In the genomic region with DNA sequence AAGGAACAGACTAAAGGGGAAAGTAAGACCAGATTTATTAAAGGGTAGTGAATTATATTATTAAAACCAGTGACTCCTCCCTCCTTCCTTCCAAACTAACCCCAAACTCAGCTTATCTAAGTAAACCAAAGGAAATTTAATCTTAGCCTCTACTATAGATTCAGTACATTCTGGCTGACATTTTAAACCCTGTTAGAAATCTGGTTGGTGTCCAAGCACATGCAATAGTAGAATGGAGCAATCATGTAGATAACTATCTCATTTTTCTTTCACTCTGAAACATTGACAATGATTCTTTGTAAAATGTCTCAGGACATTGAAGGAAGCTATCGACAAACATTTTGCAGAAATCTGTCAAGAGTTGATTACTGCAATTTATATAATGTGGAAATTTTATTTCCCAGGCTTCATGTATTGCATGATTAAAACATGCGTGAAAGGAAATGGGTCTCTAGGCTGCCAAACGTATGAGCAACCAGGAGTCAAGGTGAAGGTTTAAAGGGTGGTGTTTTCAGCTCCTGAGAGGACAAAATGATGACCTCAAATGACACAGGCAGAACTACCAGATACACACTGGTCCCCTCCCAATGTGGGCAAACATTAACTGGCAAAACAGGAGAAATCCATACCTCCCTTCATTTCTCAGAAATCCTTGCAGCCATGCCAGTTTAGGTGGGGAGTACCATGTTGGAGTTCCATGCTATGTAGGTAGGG, we compare ENCODE assay signal across 24 cellular contexts. TPM values are rescaled to one million over a fixed set of nuclear protein-coding genes. Genes with fewer than 3 reads are reported as not detected.
DNase-seq lines count a peak whose midpoint lies in the region; FAIRE-seq and TF ChIP-seq lines count a peak whose summit lies in the region.
"Had no signal": no experiment of that assay in that cellular context is flagged by ENCODE, and none has a peak within 500 bp of the region (broad histone marks: within the 10 kb centered on the region; RNA-seq: fewer than 3 reads in every experiment).

No MANE protein-coding gene starts in this region.

- H3K9me3 Mint-ChIP-seq in T-helper 1 cell treated with Interleukin-12 subunit alpha and Interleukin-12 subunit beta and Interleukin-4 antibody, amounts not matched to agents 30 μg/mL and 1 μg/mL, for 36 hours = no peaks in the 10 kb centered on the region
- H3K9me3 Mint-ChIP-seq in activated naive CD8-positive, alpha-beta T cell (ENCODE audit: low read depth) = no peaks in the 10 kb centered on the region

- H3K27me3 ChIP-seq in effector memory CD4-positive, alpha-beta T cell (replicated peaks; ENCODE audit: control insufficient read depth, insufficient read depth, low read length, poor library complexity, severe bottlenecking) = no peaks in the 10 kb centered on the region
- H3K27me3 ChIP-seq: SJCRH30, transverse colon had no signal

- H3K4me3 ChIP-seq in effector memory CD4-positive, alpha-beta T cell (ENCODE audit: insufficient read depth, low read depth, low read length, poor library complexity, severe bottlenecking) = no peak overlapping the region
- H3K4me3 ChIP-seq: K562, prostate gland, SJCRH30, transverse colon had no signal

- H3K27ac Mint-ChIP-seq in T-helper 1 cell treated with Interleukin-12 subunit alpha and Interleukin-12 subunit beta and Interleukin-4 antibody, amounts not matched to agents 30 μg/mL and 1 μg/mL, for 36 hours = peak overlapping the region; percentile 62
- H3K27ac Mint-ChIP-seq in activated naive CD8-positive, alpha-beta T cell = peak overlapping the region; percentile 79
- H3K27ac Mint-ChIP-seq: B cell had no signal

- H3K36me3 ChIP-seq in effector memory CD4-positive, alpha-beta T cell (ENCODE audit: control insufficient read depth, insufficient read depth, low read length) = no peaks in the 10 kb centered on the region
- H3K36me3 ChIP-seq: prostate gland, SJCRH30, transverse colon had no signal

- H3K4me3 Mint-ChIP-seq in T-helper 1 cell treated with Interleukin-12 subunit alpha and Interleukin-12 subunit beta and Interleukin-4 antibody, amounts not matched to agents 30 μg/mL and 1 μg/mL, for 36 hours = no peak overlapping the region
- H3K4me3 Mint-ChIP-seq in activated naive CD8-positive, alpha-beta T cell = no peak overlapping the region
- H3K4me3 Mint-ChIP-seq: B cell had no signal

- H3K27ac ChIP-seq in effector memory CD4-positive, alpha-beta T cell (ENCODE audit: insufficient read depth, low read length, poor library complexity, severe bottlenecking) = no peak overlapping the region
- H3K27ac ChIP-seq: prostate gland, SJCRH30, transverse colon had no signal

- TF ChIP-seq POLR2A in GM12891 (IDR thresholded peaks at IDR 0.05; ENCODE audit: low read depth, low read length) = no peak

- DNase-seq in T-helper 1 cell (no peak), GM12891 (ENCODE audit: insufficient read length, low spot score) (no peak), iris pigment epithelial cell (ENCODE audit: low read depth) (peak; percentile 52), NCI-H2171 (lab: John Stamatoyannopoulos, UW) (no peak)
- DNase-seq in stimulated activated CD4-positive, alpha-beta T cell treated with anti-CD3 and anti-CD28 coated beads, Interleukin-4, amount 100 ng/mL, for 4 hours = no peak
- DNase-seq in effector memory CD4-positive, alpha-beta T cell = no peak
- DNase-seq: activated CD4-positive, CD25-positive, alpha-beta regulatory T cell treated with anti-CD3 and anti-CD28 coated beads, Interleukin-2, amount 50 U/mL, for 72 hours; activated gamma-delta T cell treated with Interleukin-2 at 50 U/mL for 16 hours; GDM1; head of caudate nucleus; MM.1S; NCI-H146; NCI-H526; SJCRH30; transverse colon had no signal

- H3K27me3 Mint-ChIP-seq in T-helper 1 cell treated with Interleukin-12 subunit alpha and Interleukin-12 subunit beta and Interleukin-4 antibody, amounts not matched to agents 30 μg/mL and 1 μg/mL, for 36 hours (ENCODE audit: low read depth) = no peaks in the 10 kb centered on the region
- H3K27me3 Mint-ChIP-seq in activated naive CD8-positive, alpha-beta T cell = no peaks in the 10 kb centered on the region

- no peaks in the 10 kb centered on the region for H3K4me1 ChIP-seq in effector memory CD4-positive, alpha-beta T cell (ENCODE audit: control insufficient read depth, insufficient read depth, low read length, poor library complexity, severe bottlenecking)
- H3K4me1 ChIP-seq: prostate gland, transverse colon had no signal

- H3K4me1 Mint-ChIP-seq in T-helper 1 cell treated with Interleukin-12 subunit alpha and Interleukin-12 subunit beta and Interleukin-4 antibody, amounts not matched to agents 30 μg/mL and 1 μg/mL, for 36 hours (ENCODE audit: low read depth) = peaks cover 15% of the 10 kb centered on the region
- H3K4me1 Mint-ChIP-seq in activated naive CD8-positive, alpha-beta T cell (ENCODE audit: low read depth) = peaks cover 10% of the 10 kb centered on the region
- H3K4me1 Mint-ChIP-seq: B cell had no signal

- H3K9me3 ChIP-seq in effector memory CD4-positive, alpha-beta T cell (ENCODE audit: control insufficient read depth, low read length) = no peaks in the 10 kb centered on the region
- H3K9me3 ChIP-seq: prostate gland, SJCRH30, transverse colon had no signal

- H3K36me3 Mint-ChIP-seq in T-helper 1 cell treated with Interleukin-12 subunit alpha and Interleukin-12 subunit beta and Interleukin-4 antibody, amounts not matched to agents 30 μg/mL and 1 μg/mL, for 36 hours (ENCODE audit: low read depth) = peaks cover 7% of the 10 kb centered on the region
- peaks cover 4% of the 10 kb centered on the region for H3K36me3 Mint-ChIP-seq in activated naive CD8-positive, alpha-beta T cell

- FAIRE-seq in GM12891 (lab: Jason Lieb, UNC) = peak; percentile 57
- FAIRE-seq: A204.1, GM18507, RCC 7860, TTC549 had no signal

TF ChIP-seq in GM12891, 5 proteins besides CTCF, POLR2A, EP300 and RAD21:
- TF ChIP-seq TAF1 (IDR thresholded peaks at IDR 0.05; ENCODE audit: low read depth, low read length) (no peak), POLR2AphosphoS5 (IDR thresholded peaks at IDR 0.05; ENCODE audit: low read depth, low read length) (no peak), POU2F2 (IDR thresholded peaks at IDR 0.05; ENCODE audit: low read depth, low read length) (no peak), PAX5 (IDR thresholded peaks at IDR 0.05; ENCODE audit: insufficient read depth, low read length, severe bottlenecking) (no peak), SPI1 (IDR thresholded peaks at IDR 0.05; ENCODE audit: low read depth, low read length) (no peak)
TF ChIP-seq in GM12891: peak in this region for 0.

RNA-seq across cellular contexts. Expression of gene RBM47, which starts 58.2 kb away (rescaled TPM):
- polyA plus RNA-seq in GM12891 (2012; ENCODE audit: low read depth, missing spikeins) = 10.9 TPM
